ENCODE assay signal across 8 cellular contexts in genomic region chr12:57764662-57765002, GRCh38. TPM values are rescaled to one million over a fixed set of nuclear protein-coding genes. Genes with fewer than 3 reads are reported as not detected.
DNase-seq lines count a peak whose midpoint lies in the region; ATAC-seq and TF ChIP-seq lines count a peak whose summit lies in the region.

No MANE protein-coding gene starts in this region.

- no peak for TF ChIP-seq CTCF in A673 (conservative IDR thresholded peaks at IDR 0.05; ENCODE audit: low read depth, low read length)
- no peak for TF ChIP-seq CTCF in WERI-Rb-1 (IDR thresholded peaks at IDR 0.05; ENCODE audit: low read depth, low read length)

- peaks cover 30% of the 10 kb centered on the region for H3K27me3 ChIP-seq in A673 (replicated peaks; ENCODE audit: insufficient read depth, low read depth, low read length, poor library complexity)
- no peaks in the 10 kb centered on the region for H3K27me3 ChIP-seq in WERI-Rb-1 (ENCODE audit: insufficient read depth, low read depth, severe bottlenecking)
- H3K27me3 ChIP-seq in subcutaneous abdominal adipose tissue (ENCODE audit: control insufficient read depth in 5 of 5, insufficient read depth in 4 of 5, low read length in 5 of 5): peaks cover 38 to 46% (median 45%) of the 10 kb centered on the region in 5 donors

- H3K36me3 ChIP-seq in A673 (ENCODE audit: insufficient read depth, low read length, poor library complexity, severe bottlenecking) (peaks cover 6% of the 10 kb centered on the region), WERI-Rb-1 (peaks cover 78% of the 10 kb centered on the region), subcutaneous abdominal adipose tissue (ENCODE audit: control insufficient read depth in 5 of 5, insufficient read depth in 5 of 5, low read length in 5 of 5) (peaks cover 3 to 13% (median 9%) of the 10 kb centered on the region in 5 donors)

- H3K27ac ChIP-seq in A673 (ENCODE audit: low read depth, low read length, poor library complexity, severe bottlenecking) (no peak overlapping the region), WERI-Rb-1 (peak overlapping the region; percentile 94), subcutaneous abdominal adipose tissue (ENCODE audit: low read depth, low read length) (no peak overlapping the region)

- CTCF ChIA-PET in A673 (lab: Charles Lee): no interaction called here

- intact Hi-C loops in A673 (cut with micrococcal nuclease; ENCODE audit: unreplicated experiment): no loop called here

- H3K9me3 ChIP-seq in A673 (ENCODE audit: low read depth, low read length, poor library complexity, severe bottlenecking): no peaks in the 10 kb centered on the region
- no peaks in the 10 kb centered on the region for H3K9me3 ChIP-seq in WERI-Rb-1 (ENCODE audit: severe bottlenecking)
- no peaks in the 10 kb centered on the region for H3K9me3 ChIP-seq in subcutaneous abdominal adipose tissue (ENCODE audit: control insufficient read depth in 5 of 5, low read length in 5 of 5)

- no TSS peak for BruUV-seq in A673 (replicated peaks; lab: Mats Ljungman, UMichigan)

- POLR2A ChIA-PET in A673 (lab: Charles Lee; ENCODE audit: low non-redundant PET): interaction anchor here (0.6 kb wide), 1 partner anchor 23 kb away, joined by 3 read pairs; no protein-coding TSS in a partner anchor

- peaks cover 31% of the 10 kb centered on the region for H3K4me1 ChIP-seq in A673 (ENCODE audit: insufficient read depth, low read length, poor library complexity, severe bottlenecking)
- peaks cover 2 to 28% (median 25%) of the 10 kb centered on the region in 5 donors for H3K4me1 ChIP-seq in subcutaneous abdominal adipose tissue (ENCODE audit: control insufficient read depth in 5 of 5, insufficient read depth in 5 of 5, low read length in 5 of 5)

- ATAC-seq in GM19395 (IDR thresholded peaks at IDR 0.05; ENCODE audit: unreplicated experiment) (peak; percentile 6), GM19455 (IDR thresholded peaks at IDR 0.05; ENCODE audit: unreplicated experiment) (no peak)

- H3K4me3 ChIP-seq in A673 (ENCODE audit: low read depth, low read length, poor library complexity, severe bottlenecking) (peak overlapping the region; percentile 40), WERI-Rb-1 (ENCODE audit: low read depth, low read length) (no peak overlapping the region), subcutaneous abdominal adipose tissue (ENCODE audit: low read depth in 1 of 5, low read length in 5 of 5) (peak overlapping the region in 4 of 5 donors; percentile 35 to 59 (median 44))

- no peak overlapping the region for H3K9ac ChIP-seq in subcutaneous abdominal adipose tissue (ENCODE audit: low read length in 5 of 5)

- DNase-seq in A673 (ENCODE audit: low spot score) (no peak), WERI-Rb-1 (no peak), iPS-NIHi11 (ENCODE audit: low spot score) (peak; percentile 31), Kasumi-1 (lab: John Stamatoyannopoulos, UW) (no peak)
- no peak for DNase-seq in activated effector memory CD4-positive, alpha-beta T cell treated with Interleukin-2 at 50 U/mL for 16 hours

RNA-seq across cellular contexts. Expression of gene CYP27B1, which starts 2.2 kb away (rescaled TPM):
- 4.5 and 4.7 TPM in 2 replicates for total RNA-seq in A673 (2021)

RNA-seq across cellular contexts. Expression of gene METTL1, which starts 7.3 kb away (rescaled TPM):
- 51.0 and 55.6 TPM in 2 replicates for total RNA-seq in A673 (2021)

RNA-seq across cellular contexts. Expression of gene EEF1AKMT3, which starts 7.8 kb away (rescaled TPM):
- total RNA-seq in A673 (2021): 5.3 and 7.4 TPM in 2 replicates

RNA-seq across cellular contexts. Expression of gene MARCHF9, which starts 9.7 kb away (rescaled TPM):
- total RNA-seq in A673 (2021): 19.8 and 23.6 TPM in 2 replicates

RNA-seq across cellular contexts. Expression of gene CDK4, which starts 12.5 kb away (rescaled TPM):
- 216 and 247 TPM in 2 replicates for total RNA-seq in A673 (2021)
